8 cellular contexts compared by ENCODE assay signal in the genomic region with DNA sequence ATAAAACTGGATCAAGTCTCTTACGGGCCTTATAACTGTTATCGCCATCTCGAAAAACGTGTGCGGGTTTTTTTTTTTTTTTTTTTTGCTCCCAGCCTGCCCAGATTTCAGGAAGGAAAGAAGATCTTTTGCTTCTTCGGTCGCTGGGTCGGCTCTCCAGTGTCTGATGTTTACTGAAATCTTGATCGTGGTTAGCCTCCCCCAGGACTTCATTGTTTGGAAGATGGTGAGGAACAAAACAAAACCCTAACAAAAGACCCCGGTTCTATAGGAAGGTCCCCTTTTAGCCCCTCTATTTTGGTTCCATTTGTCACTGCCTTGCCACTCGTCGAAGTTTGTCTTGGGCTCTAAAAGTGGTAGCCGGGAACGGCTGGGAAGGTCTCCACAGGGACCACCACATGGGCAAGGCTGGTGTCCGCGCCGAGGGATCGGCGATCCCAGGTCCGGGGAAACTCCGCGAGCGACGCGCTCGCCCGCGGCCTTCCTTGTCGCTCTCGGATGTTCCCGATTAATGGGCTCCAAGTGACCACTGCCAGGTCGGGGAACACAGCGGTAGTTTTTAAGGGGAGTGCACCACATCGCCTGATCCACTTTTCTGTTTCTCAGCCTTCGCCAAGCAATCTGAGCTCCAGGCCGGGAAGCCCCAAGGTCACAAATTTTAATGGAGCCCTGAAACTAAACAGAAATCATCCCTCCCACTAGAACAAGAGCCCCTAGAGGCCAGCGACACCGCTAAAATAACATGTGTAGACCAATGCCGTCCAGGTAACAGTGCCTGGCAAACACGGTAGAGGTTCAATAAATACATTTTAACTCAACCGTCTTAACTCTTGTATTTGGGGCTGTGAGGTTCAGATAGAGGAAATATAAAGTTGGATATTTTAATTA. TPM values are rescaled to one million over a fixed set of nuclear protein-coding genes. Genes with fewer than 3 reads are reported as not detected.
DNase-seq lines count a peak whose midpoint lies in the region; ATAC-seq, FAIRE-seq and TF ChIP-seq lines count a peak whose summit lies in the region.

No MANE protein-coding gene starts in this region.

- H2BK12ac ChIP-seq in H1 (ENCODE audit: low read depth, low read length), result peak overlapping the region; percentile 62; the same call in 1 of the 2 replicates

- no peak overlapping the region for H3K23ac ChIP-seq in H1 (ENCODE audit: insufficient read length)

- no peak overlapping the region for H2BK120ac ChIP-seq in H1 (replicated peaks; ENCODE audit: low read depth, low read length)

- H3K27me3 ChIP-seq in ACC112 (ENCODE audit: insufficient read depth, low read length) (no peaks in the 10 kb centered on the region), H1 (replicated peaks in 1 of 4; ENCODE audit: control insufficient read depth in 3 of 4, extremely low read depth in 1 of 4, insufficient read depth in 3 of 4, low read length in 3 of 4) (no peaks in the 10 kb centered on the region)

- peak overlapping the region; percentile 32 for H4K91ac ChIP-seq in H1 (replicated peaks; ENCODE audit: insufficient read length, low read length)

- H3K4me1 ChIP-seq in ACC112 (ENCODE audit: control insufficient read depth, insufficient read depth, low read length, unreplicated experiment), result no peaks in the 10 kb centered on the region
- no peaks in the 10 kb centered on the region for H3K4me1 ChIP-seq in H1 (replicated peaks in 1 of 4; ENCODE audit: control insufficient read depth in 3 of 4, insufficient read depth in 4 of 4, low read length in 3 of 4)
- H3K4me1 ChIP-seq in mesodermal cell (ENCODE audit: control insufficient read depth, insufficient read depth, low read length, poor library complexity, severe bottlenecking), result no peaks in the 10 kb centered on the region

- no peak for TF ChIP-seq EP300 in H1 (IDR thresholded peaks at IDR 0.05; ENCODE audit: borderline replicate concordance in 1 of 2, low read depth in 2 of 2, low read length in 2 of 2)

- no peaks in the 10 kb centered on the region for H3K79me2 ChIP-seq in ACC112 (ENCODE audit: control insufficient read depth, insufficient read depth, low read length, unreplicated experiment)
- H3K79me2 ChIP-seq in H1 (ENCODE audit: control insufficient read depth in 1 of 2, insufficient read depth in 2 of 2, low read length in 2 of 2), result no peaks in the 10 kb centered on the region

- DNase-seq in GM13977 (ENCODE audit: low spot score), result peak; percentile 48
- DNase-seq in NCI-H82 (lab: John Stamatoyannopoulos, UW), result peak; percentile 87
- peak; percentile 80 for DNase-seq in activated CD8-positive, alpha-beta memory T cell treated with anti-CD3 and anti-CD28 coated beads, Interleukin-2, amount 10 ng/mL, durations not matched to agents 7 days and 5 days
- peak in 1 of 2 experiments; percentile 71 for DNase-seq in H1 (ENCODE audit: low read depth in 1 of 2, low spot score in 2 of 2)
- peak; percentile 10 to 72 (median 34) for DNase-seq in stimulated activated naive CD4-positive, alpha-beta T cell (lab: John Stamatoyannopoulos, UW)

- no peaks in the 10 kb centered on the region for H3K23me2 ChIP-seq in H1 (ENCODE audit: low read depth, low read length)

- in situ Hi-C loops in GM13977 (cut with MboI; ENCODE audit: low pct_unique_long_range_greater_than_20kb, low sequenced_read_pairs, unreplicated experiment), result no loop called here

- H3K27ac ChIP-seq in ACC112 (ENCODE audit: low read depth, low read length) (peak overlapping the region; percentile 93), H1 (ENCODE audit: low read depth, low read length) (peak overlapping the region; percentile 80), mesodermal cell (ENCODE audit: low read depth, low read length, severe bottlenecking) (peak overlapping the region; percentile 97)

- no peak overlapping the region for H3K14ac ChIP-seq in H1 (ENCODE audit: insufficient read length)

- peak overlapping the region; percentile 81 for H4K5ac ChIP-seq in H1 (ENCODE audit: insufficient read length, low read depth, low read length)

- H2AFZ ChIP-seq in ACC112 (ENCODE audit: low read length, unreplicated experiment) (peak overlapping the region; percentile 89), H1 (ENCODE audit: low read length) (peak overlapping the region; percentile 47)

- H3K27me3 Mint-ChIP-seq in activated CD8-positive, alpha-beta memory T cell treated with anti-CD3 and anti-CD28 coated beads, Interleukin-2, amount 10 ng/mL, durations not matched to agents 7 days and 5 days, result no peaks in the 10 kb centered on the region

- peak overlapping the region; percentile 73; the same call in 1 of the 2 replicates for H2BK5ac ChIP-seq in H1 (ENCODE audit: low read depth, low read length)

- peak; percentile 34 for ATAC-seq in HG03159 (IDR thresholded peaks at IDR 0.05; ENCODE audit: unreplicated experiment)
- peak; percentile 48 for ATAC-seq in activated CD8-positive, alpha-beta memory T cell treated with anti-CD3 and anti-CD28 coated beads, Interleukin-2, amount 10 ng/mL, durations not matched to agents 7 days and 5 days

- H3K9ac ChIP-seq in H1 (replicated peaks in 1 of 4; ENCODE audit: extremely low read depth in 1 of 4, low read depth in 3 of 4, low read length in 3 of 4), result peak overlapping the region; percentile 75 to 89 (median 86)

- H2BK20ac ChIP-seq in H1 (ENCODE audit: low read length), result no peak overlapping the region

- no peaks in the 10 kb centered on the region for H3K9me3 ChIP-seq in H1 (ENCODE audit: insufficient read depth in 2 of 2, low read depth in 1 of 2, low read length in 1 of 2)
- no peaks in the 10 kb centered on the region for H3K9me3 ChIP-seq in mesodermal cell (ENCODE audit: control insufficient read depth, low read length)

- H3K36me3 ChIP-seq in ACC112 (ENCODE audit: insufficient read depth, low read length) (peaks cover 11% of the 10 kb centered on the region), H1 (ENCODE audit: control insufficient read depth in 2 of 4, insufficient read depth in 4 of 4, low read length in 3 of 4) (peaks cover 2 to 17% (median 9%) of the 10 kb centered on the region in 4 experiments; a peak in 6 of 8 replicates), mesodermal cell (ENCODE audit: control insufficient read depth, insufficient read depth, low read length) (peaks cover 20% of the 10 kb centered on the region)

- TF ChIP-seq POLR2A in H1 (IDR thresholded peaks at IDR 0.05; ENCODE audit: control extremely low read depth in 1 of 2, low read depth in 2 of 2, low read length in 2 of 2), result peak in 1 of 2 experiments; percentile 20; a peak in 2 of 3 replicates

- H3K18ac ChIP-seq in H1 (ENCODE audit: extremely low read depth, low read length), result no peak overlapping the region; the same call in 1 of the 2 replicates

- TF ChIP-seq RAD21 in H1 (IDR thresholded peaks at IDR 0.05 in 1 of 2, conservative IDR thresholded peaks at IDR 0.05 in 1 of 2; ENCODE audit: low read depth in 2 of 2, low read length in 2 of 2), result no peak; a peak in 1 of 4 replicates

- peak overlapping the region; percentile 97; the same call in 1 of the 2 replicates for H4K8ac ChIP-seq in H1 (ENCODE audit: extremely low read depth, insufficient read depth, low read length)

- no peak for FAIRE-seq in H1 (lab: Jason Lieb, UNC)

- H3K4me3 Mint-ChIP-seq in activated CD8-positive, alpha-beta memory T cell treated with anti-CD3 and anti-CD28 coated beads, Interleukin-2, amount 10 ng/mL, durations not matched to agents 7 days and 5 days, result peak overlapping the region; percentile 99

- H3K4ac ChIP-seq in H1 (replicated peaks; ENCODE audit: insufficient read length, low read depth, low read length), result peak overlapping the region; percentile 54

- H3K27ac Mint-ChIP-seq in activated CD8-positive, alpha-beta memory T cell treated with anti-CD3 and anti-CD28 coated beads, Interleukin-2, amount 10 ng/mL, durations not matched to agents 7 days and 5 days, result peak overlapping the region; percentile 100

- H3K4me3 ChIP-seq in ACC112 (ENCODE audit: low read depth, low read length), result peak overlapping the region; percentile 87
- peak overlapping the region; percentile 81 to 90 (median 84) for H3K4me3 ChIP-seq in H1 (ENCODE audit: extremely low read depth in 1 of 4, insufficient read depth in 2 of 4, low read depth in 3 of 4, low read length in 4 of 4)
- H3K4me3 ChIP-seq in mesodermal cell (ENCODE audit: extremely low read depth, insufficient read depth, low read length, poor library complexity, severe bottlenecking), result peak overlapping the region; percentile 58

- H4K20me1 ChIP-seq in H1 (replicated peaks in 1 of 2; ENCODE audit: control insufficient read depth in 1 of 2, insufficient read depth in 2 of 2, low read length in 2 of 2), result peaks cover 0 to 1% of the 10 kb centered on the region in 2 experiments

- H3K36me3 Mint-ChIP-seq in activated CD8-positive, alpha-beta memory T cell treated with anti-CD3 and anti-CD28 coated beads, Interleukin-2, amount 10 ng/mL, durations not matched to agents 7 days and 5 days, result peaks cover 15% of the 10 kb centered on the region

- CTCF ChIA-PET in activated CD8-positive, alpha-beta memory T cell treated with anti-CD3 and anti-CD28 coated beads, Interleukin-2, amount 10 ng/mL, durations not matched to agents 7 days and 5 days (lab: Charles Lee), result interaction anchor here (0.7 to 5.4 kb wide), 10 partner anchors 12 to 868 kb away, joined by 3 to 26 read pairs (median 5); a partner anchor contains a TSS
- CTCF ChIA-PET in H1 (lab: Charles Lee; ENCODE audit: partially characterized antibody), result interaction anchor here (0.7 to 1.8 kb wide), 6 partner anchors 12 to 154 kb away, joined by 3 to 9 read pairs (median 4); no protein-coding TSS in a partner anchor

- TF ChIP-seq CTCF in GM13977 (IDR thresholded peaks at IDR 0.05; ENCODE audit: extremely low read depth, insufficient read depth, missing control alignments), result peak; percentile 8
- TF ChIP-seq CTCF in H1 (IDR thresholded peaks at IDR 0.05; ENCODE audit: control extremely low read depth in 1 of 3, insufficient read depth in 1 of 3, low read depth in 1 of 3, low read length in 3 of 3), result peak in 2 of 3 experiments; percentile 1 to 29; a peak in 2 of 4 replicates

- WGBS in H1 (ENCODE audit: extremely low coverage in 1 of 2, insufficient coverage in 1 of 2, insufficient read length in 1 of 2, insufficient replicate concordance in 2 of 2, low coverage in 1 of 2, low lambda C conversion rate in 2 of 2, missing lambda C conversion rate in 1 of 2), 2 experiments, result 1% methylated on average over 41 of the region's 41 CpGs; no CpG with 5 or more reads in 1 of the 2 experiments
- WGBS in mesodermal cell (ENCODE audit: insufficient coverage in 2 of 2), 2 experiments, result 0% methylated on average over 31 to 34 of the region's 41 CpGs

- no peaks in the 10 kb centered on the region for H3K79me1 ChIP-seq in H1 (ENCODE audit: low read depth, low read length)

- H2AK5ac ChIP-seq in H1 (ENCODE audit: low read depth, low read length), result no peak overlapping the region

- H2BK15ac ChIP-seq in H1 (ENCODE audit: low read length), result no peak overlapping the region

- POLR2A ChIA-PET in H1 (lab: Charles Lee; ENCODE audit: partially characterized antibody), result interaction anchor here (0.7 to 4.4 kb wide), 15 partner anchors 9 to 293 kb away, joined by 3 to 42 read pairs (median 10); a partner anchor contains a TSS

- H3K4me1 Mint-ChIP-seq in activated CD8-positive, alpha-beta memory T cell treated with anti-CD3 and anti-CD28 coated beads, Interleukin-2, amount 10 ng/mL, durations not matched to agents 7 days and 5 days, result peaks cover 12% of the 10 kb centered on the region

- peak overlapping the region; percentile 5 for H3K56ac ChIP-seq in H1 (replicated peaks; ENCODE audit: insufficient read length, low read depth, low read length)

- peak overlapping the region; percentile 71 to 80 for H3K4me2 ChIP-seq in H1 (ENCODE audit: insufficient read depth in 1 of 2, low read depth in 2 of 2, low read length in 2 of 2)

- H3K9me3 Mint-ChIP-seq in activated CD8-positive, alpha-beta memory T cell treated with anti-CD3 and anti-CD28 coated beads, Interleukin-2, amount 10 ng/mL, durations not matched to agents 7 days and 5 days (ENCODE audit: low read depth), result no peaks in the 10 kb centered on the region

RNA-seq across cellular contexts. Expression of a gene that starts 27.0 kb away (rescaled TPM):
- total RNA-seq in activated CD8-positive, alpha-beta memory T cell treated with anti-CD3 and anti-CD28 coated beads, Interleukin-2, amount 10 ng/mL, durations not matched to agents 7 days and 5 days, result 10 to 100 TPM; 52.5 to 62.9 TPM
- total RNA-seq in H1 (2021; fragmentation: NEBNext Ultra II Directional; extraction: Animal tissue kit (Norgen Biotek cat#: 25700)), result 76.4 and 78.9 TPM in 2 replicates
- polyA plus RNA-seq in H1 (2011; rRNA removed), result 61.2 and 85.9 TPM in 2 replicates
- 67.9 TPM for polyA plus RNA-seq in H1 (2011; cell fraction: cytosol; rRNA removed)
- polyA plus RNA-seq in H1 (2011; cell fraction: nucleus; rRNA removed), result 84.9 TPM
- polyA plus RNA-seq in H1 (2012, experiment 1 of 2), result 59.9 to 67.2 TPM (median 65.2 TPM) in 4 replicates
- polyA plus RNA-seq in H1 (2012, experiment 2 of 2), result 79.0 TPM
- 44.6 TPM for polyA plus RNA-seq in H1 (2013, experiment 1 of 2)
- 42.9 TPM for polyA plus RNA-seq in H1 (2013, experiment 2 of 2)
- polyA minus RNA-seq in H1 (2011; rRNA and poly(A)+ RNA removed), result 105 and 114 TPM in 2 replicates
- polyA minus RNA-seq in H1 (2011; cell fraction: cytosol; rRNA and poly(A)+ RNA removed), result 70.7 TPM
- 92.8 TPM for polyA minus RNA-seq in H1 (2011; cell fraction: nucleus; rRNA and poly(A)+ RNA removed)
- 66.6 TPM for polyA plus RNA-seq in mesodermal cell (2013, experiment 1 of 2)
- 61.4 TPM for polyA plus RNA-seq in mesodermal cell (2013, experiment 2 of 2)
